ENCODE assay signal across 16 cellular contexts in the genomic region with DNA sequence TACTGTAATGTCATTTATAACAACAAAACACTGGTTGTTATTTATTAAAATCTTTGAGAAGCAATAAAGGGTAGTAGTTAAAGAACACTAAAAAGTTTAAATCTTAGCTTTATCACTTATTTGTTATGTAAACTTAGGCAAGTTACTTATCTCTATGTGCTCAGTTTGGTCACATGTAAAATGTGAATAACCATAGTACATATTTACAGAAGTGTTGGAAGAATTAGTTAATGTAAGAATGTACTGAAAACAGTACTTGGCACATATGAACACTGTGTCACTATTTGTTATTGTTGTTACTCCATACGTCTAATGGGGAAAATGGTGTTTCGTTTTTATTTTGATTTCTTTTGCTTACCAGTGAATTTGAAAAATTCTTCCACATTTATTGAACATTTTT. TPM values are rescaled to one million over a fixed set of nuclear protein-coding genes. Genes with fewer than 3 reads are reported as not detected.
DNase-seq lines count a peak whose midpoint lies in the region; ATAC-seq, FAIRE-seq and TF ChIP-seq lines count a peak whose summit lies in the region.
"Had no signal": no experiment of that assay in that cellular context is flagged by ENCODE, and none has a peak within 500 bp of the region (broad histone marks: within the 10 kb centered on the region; RNA-seq: fewer than 3 reads in every experiment).

No MANE protein-coding gene starts in this region.

- RAD21 ChIA-PET in GM12878 (lab: Charles Lee; ENCODE audit: unreplicated experiment), result no interaction called here

- TF ChIP-seq POLR2A in GM12878 (IDR thresholded peaks at IDR 0.05; ENCODE audit: low read depth, low read length) (no peak), stomach (IDR thresholded peaks at IDR 0.05) (no peak)

- no peak overlapping the region for H3K4me3 ChIP-seq in GM12878
- no peak overlapping the region for H3K4me3 ChIP-seq in stomach
- H3K4me3 ChIP-seq: HAP-1 had no signal

- H4K20me1 ChIP-seq in GM12878 (ENCODE audit: control insufficient read depth, insufficient read depth), result no peaks in the 10 kb centered on the region

- H3K9ac ChIP-seq in GM12878 (ENCODE audit: control insufficient read depth, insufficient read depth, low read length), result no peak overlapping the region

- H2AFZ ChIP-seq in GM12878 (ENCODE audit: control insufficient read depth, low read depth, low read length), result no peak overlapping the region

- no peaks in the 10 kb centered on the region for H3K9me3 ChIP-seq in GM12878 (replicated peaks; ENCODE audit: control insufficient read depth, insufficient read depth, low read length)
- H3K9me3 ChIP-seq in stomach, result no peaks in the 10 kb centered on the region
- H3K9me3 ChIP-seq: HAP-1 had no signal

- H3K36me3 ChIP-seq in GM12878 (ENCODE audit: control insufficient read depth in 2 of 2, insufficient read depth in 2 of 2, low read length in 1 of 2) (peaks cover 0 to 9% of the 10 kb centered on the region in 2 experiments; a peak in 1 of 4 replicates), stomach (peaks cover 0 to 26% (median 22%) of the 10 kb centered on the region in 4 donors)
- H3K36me3 ChIP-seq: HAP-1 had no signal

- intact Hi-C loops in GM12878 (cut with micrococcal nuclease; ENCODE audit: unreplicated experiment) (no loop called here), stomach (cut with DNase I; ENCODE audit: low total_unique reads) (no loop called here)

- 100% methylated on average over 2 of the region's 2 CpGs for WGBS in GM12878 (ENCODE audit: insufficient coverage, insufficient replicate concordance, low lambda C conversion rate, missing lambda C conversion rate)
- WGBS in stomach, 5 donors, result 30 to 59% (median 43%) methylated on average over 2 of the region's 2 CpGs

- ATAC-seq in GM12878, result no peak

- BruUV-seq in GM12878 (replicated peaks; lab: Mats Ljungman, UMichigan), result no TSS peak

- SMC1A ChIA-PET in GM12878 (lab: Charles Lee; ENCODE audit: uncharacterized antibody, unreplicated experiment), result interaction anchor here (1.2 kb wide), 1 partner anchor 24 kb away, joined by 5 read pairs; no protein-coding TSS in a partner anchor

- no peak overlapping the region for H3K4me2 ChIP-seq in GM12878 (ENCODE audit: control insufficient read depth, insufficient read depth)

- no peak for TF ChIP-seq CTCF in GM12878 (IDR thresholded peaks at IDR 0.05 in 2 of 3, conservative IDR thresholded peaks at IDR 0.05 in 1 of 3; ENCODE audit: control insufficient read depth in 2 of 3, extremely low read depth in 1 of 3, insufficient read depth in 1 of 3, low read depth in 3 of 3, low read length in 3 of 3)
- TF ChIP-seq CTCF in stomach (IDR thresholded peaks at IDR 0.05), result no peak

- peaks cover 3% of the 10 kb centered on the region for H3K79me2 ChIP-seq in GM12878 (ENCODE audit: control insufficient read depth, insufficient read depth, low read length)

- DNase-seq in GM12878 (ENCODE audit: low read depth, low spot score) (no peak), stomach (no peak), amniotic stem cell (lab: John Stamatoyannopoulos, UW) (no peak), SHP77 (lab: John Stamatoyannopoulos, UW) (no peak)
- no peak for DNase-seq in activated CD4-positive, alpha-beta T cell treated with anti-CD3 and anti-CD28 coated beads for 48 hours
- DNase-seq: C1 segment of cervical spinal cord; Calu3; CD4-positive, alpha-beta memory T cell; COR-L47; DMS153; DND-41; GOT3; HFFc6 had no signal

- FAIRE-seq in GM12878 (lab: Jason Lieb, UNC) (peak; percentile 52), islet of Langerhans (lab: Jason Lieb, UNC) (peak; percentile 86)
- FAIRE-seq: H54 had no signal

- TF ChIP-seq EP300 in GM12878 (IDR thresholded peaks at IDR 0.05; ENCODE audit: borderline replicate concordance in 1 of 2, control insufficient read depth in 1 of 2, low read depth in 2 of 2, low read length in 2 of 2), result no peak
- no peak for TF ChIP-seq EP300 in stomach (IDR thresholded peaks at IDR 0.05)

- H3K4me1 ChIP-seq in GM12878 (ENCODE audit: control insufficient read depth, insufficient read depth, low read length) (0 out of 2 replicates have a peak, but pooled peaks cover 8% of the 10 kb centered on the region), stomach (peaks cover 5 to 28% (median 20%) of the 10 kb centered on the region in 4 donors)
- H3K4me1 ChIP-seq: HAP-1 had no signal

- CTCF ChIA-PET in GM12878 (lab: Yijun Ruan, JAX), result interaction anchor here (1.3 kb wide), 1 partner anchor 596 kb away, joined by 3 read pairs; no protein-coding TSS in a partner anchor

- in situ Hi-C loops in GM12878 (cut with MboI), result no loop called here

- TF ChIP-seq RAD21 in GM12878 (IDR thresholded peaks at IDR 0.05; ENCODE audit: insufficient read depth, low read depth, low read length), result no peak

- H3K27ac ChIP-seq in GM12878 (ENCODE audit: control insufficient read depth, insufficient read depth) (no peak overlapping the region), stomach (peak overlapping the region in 4 of 5 donors; percentile 4 to 67 (median 50))

- H3K27me3 ChIP-seq in GM12878 (replicated peaks in 1 of 2; ENCODE audit: control insufficient read depth in 2 of 2, insufficient read depth in 2 of 2, low read length in 1 of 2) (no peaks in the 10 kb centered on the region), stomach (no peaks in the 10 kb centered on the region)

- POLR2A ChIA-PET in GM12878 (lab: Charles Lee), result interaction anchor here (1.5 kb wide), 1 partner anchor 9 kb away, joined by 3 read pairs; the partner anchor contains the start of gene NEK1

TF ChIP-seq in GM12878, 131 proteins besides CTCF, POLR2A, EP300 and RAD21 (continues in another document):
- TF ChIP-seq PBX3 (IDR thresholded peaks at IDR 0.05; ENCODE audit: insufficient replicate concordance, low read depth, low read length) (no peak), ZNF24 (IDR thresholded peaks at IDR 0.05) (no peak), PAX8 (IDR thresholded peaks at IDR 0.05) (no peak), ETV6 (conservative IDR thresholded peaks at IDR 0.05 in 1 of 2, IDR thresholded peaks at IDR 0.05 in 1 of 2; ENCODE audit: borderline replicate concordance in 1 of 2, low read depth in 1 of 2) (no peak), KLF5 (IDR thresholded peaks at IDR 0.05; ENCODE audit: partially characterized antibody) (no peak), TARDBP (IDR thresholded peaks at IDR 0.05; ENCODE audit: borderline replicate concordance) (no peak)

RNA-seq across cellular contexts. Expression of gene NEK1, which starts 9.1 kb away (rescaled TPM):
- total RNA-seq in GM12878 (2013; cell fraction: nucleolus; rRNA removed), result 38.5 and 41.8 TPM in 2 replicates
- total RNA-seq in GM12878 (2014; rRNA removed) (5.7 and 7.6 TPM in 2 replicates), GM12878 (2014; rRNA removed; fragmentation: Illumina TruSeq; extraction: Trizol) (6.7 and 7.2 TPM in 2 replicates), GM12878 (2021) (9.5 and 10.3 TPM in 2 replicates), stomach (10 to 100 TPM in 2 of 5 donors, 1 to 10 TPM in 3; 1.2 to 28.6 (median 8.0) TPM)
- polyA plus RNA-seq in GM12878 (2011; ENCODE audit: low read depth), result 1.8 TPM
- polyA plus RNA-seq in GM12878 (2011; rRNA removed) (11.0 and 18.1 TPM in 2 replicates), GM12878 (2014; fragmentation: Illumina TruSeq; extraction: Trizol) (8.3 and 10.4 TPM in 2 replicates), GM12878 (2014; fragmentation: Nextera tagmentation; extraction: Ambion mirVana) (1 to 10 TPM; 4.9 to 5.1 TPM), GM12878 (2014; rRNA removed) (3.3 and 5.1 TPM in 2 replicates), GM12878 (2016; fragmentation: Nextera tagmentation; extraction: Ambion mirVana) (10 to 100 TPM; 12.9 to 16.1 TPM), stomach (1 to 10 TPM; 3.8 to 5.8 (median 5.2) TPM)
- 3.2 and 3.6 TPM in 2 replicates for polyA plus RNA-seq in GM12878 (2011; cell fraction: cytosol; rRNA removed)
- polyA plus RNA-seq in GM12878 (2011; cell fraction: nucleus; rRNA removed), result 8.5 and 9.1 TPM in 2 replicates
- polyA plus RNA-seq in GM12878 (2012), result 3.7 and 4.8 TPM in 2 replicates
- 14.3 and 19.7 TPM in 2 replicates for polyA minus RNA-seq in GM12878 (2011; rRNA and poly(A)+ RNA removed)
- 6.0 and 6.2 TPM in 2 replicates for polyA minus RNA-seq in GM12878 (2011; cell fraction: cytosol; rRNA and poly(A)+ RNA removed)
- polyA minus RNA-seq in GM12878 (2011; cell fraction: nucleus; rRNA and poly(A)+ RNA removed), result 24.2 and 42.8 TPM in 2 replicates

RNA-seq across cellular contexts. Expression of gene CLCN3, which starts 17.1 kb away (rescaled TPM):
- total RNA-seq in GM12878 (2013; cell fraction: nucleolus; rRNA removed), result 69.5 and 69.9 TPM in 2 replicates
- total RNA-seq in GM12878 (2014; rRNA removed), result 11.8 and 12.3 TPM in 2 replicates
- 16.2 and 18.2 TPM in 2 replicates for total RNA-seq in GM12878 (2014; rRNA removed; fragmentation: Illumina TruSeq; extraction: Trizol)
- total RNA-seq in GM12878 (2021), result 17.1 and 17.2 TPM in 2 replicates
- 5.6 TPM for polyA plus RNA-seq in GM12878 (2011; ENCODE audit: low read depth)
- 22.8 and 36.6 TPM in 2 replicates for polyA plus RNA-seq in GM12878 (2011; rRNA removed)
- 8.2 and 9.1 TPM in 2 replicates for polyA plus RNA-seq in GM12878 (2011; cell fraction: cytosol; rRNA removed)
- polyA plus RNA-seq in GM12878 (2011; cell fraction: nucleus; rRNA removed), result 8.2 and 9.9 TPM in 2 replicates
- 5.6 and 8.8 TPM in 2 replicates for polyA plus RNA-seq in GM12878 (2012)
- polyA plus RNA-seq in GM12878 (2014; fragmentation: Illumina TruSeq; extraction: Trizol), result 16.0 and 27.9 TPM in 2 replicates
- 1 to 10 TPM; 4.0 to 4.7 TPM for polyA plus RNA-seq in GM12878 (2014; fragmentation: Nextera tagmentation; extraction: Ambion mirVana)
- polyA plus RNA-seq in GM12878 (2014; rRNA removed), result 9.9 and 10.0 TPM in 2 replicates
- 10 to 100 TPM; 11.0 to 11.3 TPM for polyA plus RNA-seq in GM12878 (2016; fragmentation: Nextera tagmentation; extraction: Ambion mirVana)
- polyA minus RNA-seq in GM12878 (2011; rRNA and poly(A)+ RNA removed), result 46.6 and 51.9 TPM in 2 replicates
- 10.2 and 12.3 TPM in 2 replicates for polyA minus RNA-seq in GM12878 (2011; cell fraction: cytosol; rRNA and poly(A)+ RNA removed)
- polyA minus RNA-seq in GM12878 (2011; cell fraction: nucleus; rRNA and poly(A)+ RNA removed), result 24.7 and 33.7 TPM in 2 replicates
- 100 to 1,000 TPM in 1 of 5 donors, 10 to 100 TPM in 3, 1 to 10 TPM in 1; 2.3 to 228 (median 34.1) TPM for total RNA-seq in stomach
- 1 to 10 TPM; 6.5 to 7.3 (median 7.1) TPM for polyA plus RNA-seq in stomach
